In the genomic region with DNA sequence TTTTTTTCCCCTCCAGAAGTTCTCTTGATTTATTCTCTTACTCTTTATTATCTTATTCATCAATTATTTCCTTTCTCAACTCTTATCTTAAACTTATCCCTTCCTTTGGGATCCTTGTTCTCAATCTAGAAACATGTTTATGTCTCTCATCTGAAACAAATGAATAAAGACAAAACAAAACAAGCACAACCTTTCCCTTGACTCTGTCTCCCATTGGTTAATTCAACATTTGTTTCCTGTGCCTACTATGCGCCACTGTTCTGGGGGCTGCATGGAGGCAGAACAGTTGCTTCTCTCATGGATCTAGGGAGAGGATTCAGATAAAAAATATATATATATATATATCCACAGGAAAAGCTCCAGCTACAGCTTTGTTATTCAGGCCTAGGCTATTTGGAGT, we compare ENCODE assay signal across 14 cellular contexts. TPM values are rescaled to one million over a fixed set of nuclear protein-coding genes. Genes with fewer than 3 reads are reported as not detected.
DNase-seq lines count a peak whose midpoint lies in the region; ATAC-seq, FAIRE-seq and TF ChIP-seq lines count a peak whose summit lies in the region.
"Had no signal": no experiment of that assay in that cellular context is flagged by ENCODE, and none has a peak within 500 bp of the region (broad histone marks: within the 10 kb centered on the region; RNA-seq: fewer than 3 reads in every experiment).

No MANE protein-coding gene starts in this region.

- no peak for ATAC-seq in RWPE2 (ENCODE audit: low read depth)
- no peak for ATAC-seq in GM21528 (IDR thresholded peaks at IDR 0.05; ENCODE audit: low FRiP score, unreplicated experiment)
- ATAC-seq in GM21423 (IDR thresholded peaks at IDR 0.05; ENCODE audit: unreplicated experiment): no peak
- ATAC-seq: GM12878, Right ventricle myocardium inferior had no signal

- TF ChIP-seq POLR2A in transverse colon (IDR thresholded peaks at IDR 0.05): no peak

- no peak for DNase-seq in RWPE2 (ENCODE audit: low spot score)
- DNase-seq in mammary epithelial cell: no peak
- DNase-seq in transverse colon: no peak
- DNase-seq in frontal cortex (ENCODE audit: low spot score in 2 of 2): no peak
- no peak for DNase-seq in EL
- DNase-seq: NCI-H526 treated with DMSO at 0.1 percent for 48 hours had no signal

- WGBS in mammary epithelial cell (ENCODE audit: low coverage, missing lambda C conversion rate): 100% methylated on average over 1 of the region's 1 CpG
- WGBS in transverse colon (ENCODE audit: low coverage in 1 of 2), 2 donors: 100% methylated on average over 1 of the region's 1 CpG

- in situ Hi-C loops in mammary epithelial cell (cut with MboI; ENCODE audit: low sequenced_read_pairs in 2 of 2): no loop called here
- in situ Hi-C loops in transverse colon (cut with MboI; ENCODE audit: low pct_ligation_motif_present in 1 of 4, low pct_unique_long_range_greater_than_20kb in 1 of 4, low sequenced_read_pairs in 3 of 4): no loop called here

- H3K36me3 ChIP-seq in RWPE2 (ENCODE audit: low read depth) (no peaks in the 10 kb centered on the region), mammary epithelial cell (ENCODE audit: insufficient read depth, low read length) (no peaks in the 10 kb centered on the region), mucosa of rectum (ENCODE audit: control insufficient read depth in 2 of 2, insufficient read depth in 2 of 2, low read length in 2 of 2) (no peaks in the 10 kb centered on the region), transverse colon (no peaks in the 10 kb centered on the region)

- no peaks in the 10 kb centered on the region for H3K79me2 ChIP-seq in mammary epithelial cell (ENCODE audit: insufficient read depth, low read length)

- H3K4me3 ChIP-seq in RWPE2 (ENCODE audit: severe bottlenecking) (no peak overlapping the region), mammary epithelial cell (replicated peaks in 1 of 3; ENCODE audit: insufficient read depth in 1 of 3, low read depth in 2 of 3, low read length in 3 of 3) (no peak overlapping the region), mucosa of rectum (ENCODE audit: low read length in 2 of 2) (no peak overlapping the region), transverse colon (no peak overlapping the region)
- H3K4me3 ChIP-seq: GM12878 had no signal

- H3K27ac ChIP-seq in RWPE2 (ENCODE audit: poor library complexity, severe bottlenecking) (peak overlapping the region; percentile 80), mammary epithelial cell (ENCODE audit: insufficient read depth, low read depth, low read length) (no peak overlapping the region), mucosa of rectum (ENCODE audit: low read depth in 2 of 2, low read length in 2 of 2) (peak overlapping the region; percentile 46 to 68), transverse colon (peak overlapping the region; percentile 66 to 73 (median 69))

- H4K20me1 ChIP-seq in mammary epithelial cell (ENCODE audit: insufficient read depth, low read length): no peaks in the 10 kb centered on the region

- intact Hi-C loops in mammary epithelial cell (cut with micrococcal nuclease): no loop called here
- intact Hi-C loops in transverse colon (cut with DNase I; ENCODE audit: low total_unique reads): no loop called here

- no TSS peak for BruUV-seq in mammary epithelial cell (replicated peaks; lab: Mats Ljungman, UMichigan)

- H3K9ac ChIP-seq in mammary epithelial cell (ENCODE audit: insufficient read depth, low read length): no peak overlapping the region
- H3K9ac ChIP-seq in mucosa of rectum (ENCODE audit: low read depth in 1 of 2, low read length in 2 of 2): no peak overlapping the region

- H3K4me1 ChIP-seq in RWPE2 (ENCODE audit: insufficient read depth, poor library complexity, severe bottlenecking) (peaks cover 14% of the 10 kb centered on the region), mammary epithelial cell (ENCODE audit: insufficient read depth, low read length) (peaks cover 19% of the 10 kb centered on the region), mucosa of rectum (ENCODE audit: control insufficient read depth in 2 of 2, insufficient read depth in 2 of 2, low read length in 2 of 2) (peaks cover 4 to 17% of the 10 kb centered on the region in 2 donors), transverse colon (peaks cover 0 to 30% (median 10%) of the 10 kb centered on the region in 4 donors)

- H3K27me3 ChIP-seq in RWPE2 (ENCODE audit: insufficient read depth, poor library complexity, severe bottlenecking): no peaks in the 10 kb centered on the region
- H3K27me3 ChIP-seq in mammary epithelial cell (ENCODE audit: insufficient read depth, low read length): no peaks in the 10 kb centered on the region
- no peaks in the 10 kb centered on the region for H3K27me3 ChIP-seq in mucosa of rectum (ENCODE audit: control insufficient read depth in 2 of 2, insufficient read depth in 2 of 2, low read length in 2 of 2)
- H3K27me3 ChIP-seq in transverse colon: peaks cover 4% of the 10 kb centered on the region

- H3K4me2 ChIP-seq in mammary epithelial cell (ENCODE audit: insufficient read depth, low read depth, low read length): peak overlapping the region; percentile 34

- CTCF ChIA-PET in mammary epithelial cell (lab: Charles Lee; ENCODE audit: low non-redundant PET): no interaction called here

- TF ChIP-seq EP300 in transverse colon (IDR thresholded peaks at IDR 0.05; ENCODE audit: low read depth): no peak

- TF ChIP-seq CTCF in RWPE2 (IDR thresholded peaks at IDR 0.05; ENCODE audit: poor library complexity, severe bottlenecking): no peak
- TF ChIP-seq CTCF in mammary epithelial cell (conservative IDR thresholded peaks at IDR 0.05 in 1 of 2, IDR thresholded peaks at IDR 0.05 in 1 of 2; ENCODE audit: extremely low read depth in 1 of 2, insufficient read depth in 1 of 2, low read depth in 1 of 2, low read length in 2 of 2): no peak
- no peak for TF ChIP-seq CTCF in transverse colon (IDR thresholded peaks at IDR 0.05)

- FAIRE-seq in frontal cortex (lab: Jason Lieb, UNC): no peak
- FAIRE-seq: GM12878 had no signal

- no peaks in the 10 kb centered on the region for H3K9me3 ChIP-seq in RWPE2 (ENCODE audit: severe bottlenecking)
- no peaks in the 10 kb centered on the region for H3K9me3 ChIP-seq in mammary epithelial cell (replicated peaks; ENCODE audit: insufficient read depth, low read length)
- peaks cover 0 to 2% of the 10 kb centered on the region in 2 donors for H3K9me3 ChIP-seq in mucosa of rectum (ENCODE audit: control insufficient read depth in 2 of 2, low read length in 2 of 2)
- no peaks in the 10 kb centered on the region for H3K9me3 ChIP-seq in transverse colon

- no peak overlapping the region for H2AFZ ChIP-seq in mammary epithelial cell (ENCODE audit: low read depth, low read length)

- dilution Hi-C loops in mammary epithelial cell (cut with HindIII; ENCODE audit: low sequenced_read_pairs): no loop called here

RNA-seq across cellular contexts. Expression of a gene that starts 5.2 kb away (rescaled TPM):
- 1 to 10 TPM in 1 of 2 donors, under 1 TPM in 1; 0.54 to 3.2 TPM for total RNA-seq in mammary epithelial cell
- polyA plus RNA-seq in mammary epithelial cell: 1.4 TPM
- not detected for polyA minus RNA-seq in mammary epithelial cell
- total RNA-seq in transverse colon: 1 to 10 TPM in 3 of 4 donors, under 1 TPM in 1; 0.80 to 5.1 (median 2.9) TPM
- total RNA-seq in frontal cortex: 7.7 TPM
- total RNA-seq: GM12878, H4, Right ventricle myocardium inferior had no signal
- polyA plus RNA-seq: AG04450, CD14-positive monocyte, GM12878 had no signal
